In genomic region chr20:24611360-24612140, GRCh38 we compare ENCODE assay signal across 28 cellular contexts.
"Had no signal": no experiment of that assay in that cellular context is flagged by ENCODE, and none has a peak within 500 bp of the region (broad histone marks: within the 10 kb centered on the region; RNA-seq: fewer than 3 reads in every experiment).

No MANE protein-coding gene starts in this region.

- H2AFZ ChIP-seq: hepatocyte had no signal

- H3K4me3 Mint-ChIP-seq: activated CD4-positive, alpha-beta T cell treated with anti-CD3 and anti-CD28 coated beads for 36 hours; activated T-cell treated with anti-CD3 and anti-CD28 coated beads, Interleukin-2, amount 50 U/mL, for 72 hours; central memory CD8-positive, alpha-beta T cell; natural killer cell; stimulated activated effector memory CD8-positive, alpha-beta T cell treated with anti-CD3 and anti-CD28 coated beads, Interleukin-12 subunit alpha, Interleukin-12 subunit beta, amount 100 ng/mL, for 72 hours; stimulated activated naive CD8-positive, alpha-beta T cell treated with anti-CD3 and anti-CD28 coated beads, Interleukin-15, amount 100 ng/mL, for 72 hours; T-helper 2 cell treated with Interferon-gamma antibody and Interleukin-4, amounts not matched to agents 5 μg/mL and 100 μg/mL, for 36 hours had no signal

- H3K9me3 Mint-ChIP-seq: activated naive CD4-positive, alpha-beta T cell treated with anti-CD3 and anti-CD28 coated beads, Interleukin-2, amount 50 U/mL, for 72 hours; activated T-cell treated with anti-CD3 and anti-CD28 coated beads, Interleukin-2, amount 50 U/mL, for 72 hours; central memory CD8-positive, alpha-beta T cell; natural killer cell; stimulated activated effector memory CD8-positive, alpha-beta T cell treated with anti-CD3 and anti-CD28 coated beads, Interleukin-12 subunit alpha, Interleukin-12 subunit beta, amount 100 ng/mL, for 72 hours; stimulated activated naive CD8-positive, alpha-beta T cell treated with anti-CD3 and anti-CD28 coated beads, Interleukin-15, amount 100 ng/mL, for 72 hours; T-helper 2 cell treated with Interferon-gamma antibody and Interleukin-4, amounts not matched to agents 5 μg/mL and 100 μg/mL, for 36 hours had no signal

- H3K4me2 ChIP-seq: hepatocyte had no signal

- H3K4me1 Mint-ChIP-seq: activated CD4-positive, alpha-beta T cell treated with anti-CD3 and anti-CD28 coated beads for 36 hours; central memory CD8-positive, alpha-beta T cell; natural killer cell; stimulated activated effector memory CD8-positive, alpha-beta T cell treated with anti-CD3 and anti-CD28 coated beads, Interleukin-12 subunit alpha, Interleukin-12 subunit beta, amount 100 ng/mL, for 72 hours; stimulated activated naive CD8-positive, alpha-beta T cell treated with anti-CD3 and anti-CD28 coated beads, Interleukin-15, amount 100 ng/mL, for 72 hours had no signal

- H3K36me3 ChIP-seq: breast epithelium, gastrocnemius medialis, sigmoid colon, thyroid gland, upper lobe of left lung, vagina had no signal

- H3K27ac Mint-ChIP-seq: activated CD4-positive, alpha-beta T cell treated with anti-CD3 and anti-CD28 coated beads for 36 hours; activated naive CD4-positive, alpha-beta T cell treated with anti-CD3 and anti-CD28 coated beads, Interleukin-2, amount 50 U/mL, for 72 hours; activated T-cell treated with anti-CD3 and anti-CD28 coated beads, Interleukin-2, amount 50 U/mL, for 72 hours; natural killer cell; progenitor cell of endocrine pancreas; stimulated activated effector memory CD8-positive, alpha-beta T cell treated with anti-CD3 and anti-CD28 coated beads, Interleukin-12 subunit alpha, Interleukin-12 subunit beta, amount 100 ng/mL, for 72 hours; stimulated activated naive CD8-positive, alpha-beta T cell treated with anti-CD3 and anti-CD28 coated beads, Interleukin-15, amount 100 ng/mL, for 72 hours; T-helper 2 cell treated with Interferon-gamma antibody and Interleukin-4, amounts not matched to agents 5 μg/mL and 100 μg/mL, for 36 hours had no signal

- H3K27me3 Mint-ChIP-seq: activated CD4-positive, alpha-beta T cell treated with anti-CD3 and anti-CD28 coated beads for 36 hours had no signal

- H3K4me1 ChIP-seq: breast epithelium, gastrocnemius medialis, sigmoid colon, thyroid gland, upper lobe of left lung, vagina had no signal

- H3K4me3 ChIP-seq: breast epithelium, gastrocnemius medialis, hepatocyte, sigmoid colon, thyroid gland, upper lobe of left lung, vagina had no signal

- H3K27me3 ChIP-seq: gastrocnemius medialis, hepatocyte, sigmoid colon, thyroid gland, upper lobe of left lung, vagina had no signal

- H3K79me2 ChIP-seq: hepatocyte had no signal

- H3K27ac ChIP-seq: breast epithelium, epithelial cell of prostate, gastrocnemius medialis, hepatocyte, sigmoid colon, thyroid gland, upper lobe of left lung, vagina had no signal

- DNase-seq: activated CD4-positive, alpha-beta T cell treated with anti-CD3 and anti-CD28 coated beads for 36 hours; activated CD4-positive, alpha-beta T cell treated with anti-CD3 and anti-CD28 coated beads, Interleukin-2, amount 50 U/mL, for 4 hours; activated CD4-positive, CD25-positive, alpha-beta regulatory T cell; activated naive CD4-positive, alpha-beta T cell; activated T-cell treated with anti-CD3 and anti-CD28 coated beads for 4 hours; activated T-cell treated with anti-CD3 and anti-CD28 coated beads, Interleukin-2, amount 50 U/mL, for 72 hours; effector CD8-positive, alpha-beta T cell; gastrocnemius medialis; glutamatergic neuron; islet precursor cell; natural killer cell; retina; small intestine; stimulated activated CD4-positive, alpha-beta T cell treated with anti-CD3 and anti-CD28 coated beads, Interleukin-4, amount 100 ng/mL, for 24 hours; stimulated activated naive CD8-positive, alpha-beta T cell treated with anti-CD3 and anti-CD28 coated beads, Interleukin-15, amount 100 ng/mL, for 72 hours; T-helper 1 cell; thyroid gland; upper lobe of left lung had no signal

- H3K9me3 ChIP-seq: breast epithelium, gastrocnemius medialis, sigmoid colon, thyroid gland, upper lobe of left lung, vagina had no signal

- H3K36me3 Mint-ChIP-seq: activated naive CD4-positive, alpha-beta T cell treated with anti-CD3 and anti-CD28 coated beads, Interleukin-2, amount 50 U/mL, for 72 hours; natural killer cell; stimulated activated effector memory CD8-positive, alpha-beta T cell treated with anti-CD3 and anti-CD28 coated beads, Interleukin-12 subunit alpha, Interleukin-12 subunit beta, amount 100 ng/mL, for 72 hours had no signal

- ATAC-seq: activated CD4-positive, alpha-beta T cell treated with anti-CD3 and anti-CD28 coated beads for 36 hours; activated naive CD4-positive, alpha-beta T cell treated with anti-CD3 and anti-CD28 coated beads, Interleukin-2, amount 50 U/mL, for 72 hours; activated T-cell treated with anti-CD3 and anti-CD28 coated beads, Interleukin-2, amount 50 U/mL, for 72 hours; gastrocnemius medialis; natural killer cell; stimulated activated effector memory CD8-positive, alpha-beta T cell treated with anti-CD3 and anti-CD28 coated beads, Interleukin-12 subunit alpha, Interleukin-12 subunit beta, amount 100 ng/mL, for 72 hours; stimulated activated naive CD8-positive, alpha-beta T cell treated with anti-CD3 and anti-CD28 coated beads, Interleukin-15, amount 100 ng/mL, for 72 hours had no signal
